Comparison of ENCODE assay signal across 1 cellular context in genomic region chr1:56304975-56305374, GRCh38.
TF ChIP-seq lines count a peak whose summit lies in the region.

No MANE protein-coding gene starts in this region.

TF ChIP-seq in IMR-90, 13 proteins besides CTCF, POLR2A, EP300 and RAD21 (continued from another document):
- TF ChIP-seq, protein P1, sequence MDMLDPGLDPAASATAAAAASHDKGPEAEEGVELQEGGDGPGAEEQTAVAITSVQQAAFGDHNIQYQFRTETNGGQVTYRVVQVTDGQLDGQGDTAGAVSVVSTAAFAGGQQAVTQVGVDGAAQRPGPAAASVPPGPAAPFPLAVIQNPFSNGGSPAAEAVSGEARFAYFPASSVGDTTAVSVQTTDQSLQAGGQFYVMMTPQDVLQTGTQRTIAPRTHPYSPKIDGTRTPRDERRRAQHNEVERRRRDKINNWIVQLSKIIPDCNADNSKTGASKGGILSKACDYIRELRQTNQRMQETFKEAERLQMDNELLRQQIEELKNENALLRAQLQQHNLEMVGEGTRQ (IDR thresholded peaks at IDR 0.05; ENCODE audit: low read depth, low read length): no peak
- TF ChIP-seq SMC3 (IDR thresholded peaks at IDR 0.05; ENCODE audit: low read depth, low read length) (no peak), FOS (IDR thresholded peaks at IDR 0.05; ENCODE audit: low read depth, low read length) (no peak)
